Comparison of ENCODE assay signal across 1 cellular context in genomic region chr21:46577786-46578185, GRCh38.
TF ChIP-seq lines count a peak whose summit lies in the region.
"Not testable (repeated sequence)": the region's sequence is repeated elsewhere in the genome, so short reads cannot be mapped to it uniquely, and the experiment has no call there.

No MANE protein-coding gene starts in this region.

- CTCF ChIA-PET in HEK293 (lab: Yijun Ruan, JAX), result not testable (repeated sequence)

- peaks cover 1 to 17% of the 10 kb centered on the region in 2 experiments for H3K36me3 ChIP-seq in HEK293 (ENCODE audit: control insufficient read depth in 2 of 2, insufficient read depth in 1 of 2, low read length in 2 of 2)

- POLR2A ChIA-PET in HEK293 (lab: Yijun Ruan, JAX), result not testable (repeated sequence)

- H3K9me3 ChIP-seq in HEK293 (ENCODE audit: control insufficient read depth, insufficient read depth, low read depth, low read length), result not testable (repeated sequence)

- not testable (repeated sequence) for H3K4me1 ChIP-seq in HEK293 (ENCODE audit: control insufficient read depth, insufficient read depth, low read length)

- H3K4me3 ChIP-seq in HEK293 (ENCODE audit: low read depth, low read length), result not testable (repeated sequence)

- not testable (repeated sequence) for TF ChIP-seq CTCF in HEK293 (tag by site-specific recombination; IDR thresholded peaks at IDR 0.05)

- H3K27ac ChIP-seq in HEK293 (ENCODE audit: extremely low read depth, low read depth, low read length), result not testable (repeated sequence)

TF ChIP-seq in HEK293, 187 proteins besides CTCF, POLR2A, EP300 and RAD21:
- peak; percentile 91 for TF ChIP-seq ZFP37 (tag by site-specific recombination; IDR thresholded peaks at IDR 0.05)
TF ChIP-seq in HEK293: peak in this region for 1; not testable (repeated sequence) for 186.
